In genomic region chr6:32168350-32168749, GRCh38 we compare ENCODE assay signal across 2 cellular contexts.
A peak's percentile ranks its signal among the peaks of the same experiment; 100 is the strongest.
TF ChIP-seq lines count a peak whose summit lies in the region.

No MANE protein-coding gene starts in this region.

TF ChIP-seq in IMR-90, 13 proteins besides CTCF, POLR2A, EP300 and RAD21:
- TF ChIP-seq MXI1 (IDR thresholded peaks at IDR 0.05; ENCODE audit: borderline replicate concordance, low read depth, low read length) (no peak), CHD1 (IDR thresholded peaks at IDR 0.05; ENCODE audit: low read depth, low read length) (no peak), MAZ (IDR thresholded peaks at IDR 0.05; ENCODE audit: borderline replicate concordance, low read depth, low read length) (no peak), USF2 (IDR thresholded peaks at IDR 0.05; ENCODE audit: low read depth, low read length) (no peak), CEBPB (IDR thresholded peaks at IDR 0.05; ENCODE audit: low read depth, low read length) (no peak), BHLHE40 (IDR thresholded peaks at IDR 0.05; ENCODE audit: low read depth, low read length) (no peak), RCOR1 (IDR thresholded peaks at IDR 0.05; ENCODE audit: insufficient replicate concordance, low read length) (no peak), MAFK (IDR thresholded peaks at IDR 0.05; ENCODE audit: low read depth, low read length) (no peak), FOS (IDR thresholded peaks at IDR 0.05; ENCODE audit: low read depth, low read length) (no peak), SMC3 (IDR thresholded peaks at IDR 0.05; ENCODE audit: low read depth, low read length) (no peak), NFE2L2 (IDR thresholded peaks at IDR 0.05; ENCODE audit: low read depth, low read length) (no peak), RFX5 (IDR thresholded peaks at IDR 0.05; ENCODE audit: low read depth, low read length) (no peak)

TF ChIP-seq in K562, 482 proteins besides CTCF, POLR2A, EP300 and RAD21 (continues in another document):
- TF ChIP-seq, protein P1, sequence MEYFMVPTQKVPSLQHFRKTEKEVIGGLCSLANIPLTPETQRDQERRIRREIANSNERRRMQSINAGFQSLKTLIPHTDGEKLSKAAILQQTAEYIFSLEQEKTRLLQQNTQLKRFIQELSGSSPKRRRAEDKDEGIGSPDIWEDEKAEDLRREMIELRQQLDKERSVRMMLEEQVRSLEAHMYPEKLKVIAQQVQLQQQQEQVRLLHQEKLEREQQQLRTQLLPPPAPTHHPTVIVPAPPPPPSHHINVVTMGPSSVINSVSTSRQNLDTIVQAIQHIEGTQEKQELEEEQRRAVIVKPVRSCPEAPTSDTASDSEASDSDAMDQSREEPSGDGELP (CRISPR knock-in tag; IDR thresholded peaks at IDR 0.05; ENCODE audit: borderline replicate concordance), result no peak
- no peak for TF ChIP-seq SRSF7 (optimal IDR thresholded peaks at IDR 0.05; ENCODE audit: low read depth, low read length)
- 0 out of 2 replicates have a peak, but pooled peaks have one; percentile 29 for TF ChIP-seq ELF2 (CRISPR knock-in tag; IDR thresholded peaks at IDR 0.05)
- no peak for TF ChIP-seq KDM5B (IDR thresholded peaks at IDR 0.05; ENCODE audit: insufficient replicate concordance, low read depth, low read length)
- TF ChIP-seq HNRNPLL (IDR thresholded peaks at IDR 0.05; ENCODE audit: low read depth, low read length, poor library complexity, severe bottlenecking), result peak; percentile 31
- TF ChIP-seq ZHX1 (conservative IDR thresholded peaks at IDR 0.05; ENCODE audit: low read length), result no peak
- no peak for TF ChIP-seq ZNF165 (CRISPR knock-in tag; IDR thresholded peaks at IDR 0.05; ENCODE audit: borderline replicate concordance)
- TF ChIP-seq NCOA6 (IDR thresholded peaks at IDR 0.05), result no peak
- no peak for TF ChIP-seq RNF2 (IDR thresholded peaks at IDR 0.05)
- TF ChIP-seq MYC (IDR thresholded peaks at IDR 0.05; ENCODE audit: low read depth, low read length), result no peak
- TF ChIP-seq MYC (CRISPR knock-in tag; IDR thresholded peaks at IDR 0.05; ENCODE audit: borderline replicate concordance, low read depth), result no peak
- no peak for TF ChIP-seq SMARCB1 (IDR thresholded peaks at IDR 0.05; ENCODE audit: insufficient read length, low read depth)
- TF ChIP-seq PHB (CRISPR knock-in tag; IDR thresholded peaks at IDR 0.05), result peak; percentile 90; the same call in 1 of the 2 replicates
- TF ChIP-seq EZH2 (IDR thresholded peaks at IDR 0.05; ENCODE audit: borderline replicate concordance, low read depth, low read length), result no peak
- TF ChIP-seq ERF (CRISPR knock-in tag; IDR thresholded peaks at IDR 0.05), result no peak
- 0 out of 4 replicates have a peak, but pooled peaks of 1 of the 2 experiments have one; percentile 0 for TF ChIP-seq SRF (CRISPR knock-in tag; IDR thresholded peaks at IDR 0.05)
- no peak for TF ChIP-seq ZNF197 (CRISPR knock-in tag; IDR thresholded peaks at IDR 0.05; ENCODE audit: low read depth)
- TF ChIP-seq, protein P2, sequence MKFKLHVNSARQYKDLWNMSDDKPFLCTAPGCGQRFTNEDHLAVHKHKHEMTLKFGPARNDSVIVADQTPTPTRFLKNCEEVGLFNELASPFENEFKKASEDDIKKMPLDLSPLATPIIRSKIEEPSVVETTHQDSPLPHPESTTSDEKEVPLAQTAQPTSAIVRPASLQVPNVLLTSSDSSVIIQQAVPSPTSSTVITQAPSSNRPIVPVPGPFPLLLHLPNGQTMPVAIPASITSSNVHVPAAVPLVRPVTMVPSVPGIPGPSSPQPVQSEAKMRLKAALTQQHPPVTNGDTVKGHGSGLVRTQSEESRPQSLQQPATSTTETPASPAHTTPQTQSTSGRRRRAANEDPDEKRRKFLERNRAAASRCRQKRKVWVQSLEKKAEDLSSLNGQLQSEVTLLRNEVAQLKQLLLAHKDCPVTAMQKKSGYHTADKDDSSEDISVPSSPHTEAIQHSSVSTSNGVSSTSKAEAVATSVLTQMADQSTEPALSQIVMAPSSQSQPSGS (CRISPR knock-in tag; IDR thresholded peaks at IDR 0.05), result no peak
- TF ChIP-seq ARHGAP35 (IDR thresholded peaks at IDR 0.05; ENCODE audit: partially characterized antibody), result no peak
- no peak for TF ChIP-seq ZNF695 (CRISPR knock-in tag; IDR thresholded peaks at IDR 0.05)
- TF ChIP-seq, protein P3, sequence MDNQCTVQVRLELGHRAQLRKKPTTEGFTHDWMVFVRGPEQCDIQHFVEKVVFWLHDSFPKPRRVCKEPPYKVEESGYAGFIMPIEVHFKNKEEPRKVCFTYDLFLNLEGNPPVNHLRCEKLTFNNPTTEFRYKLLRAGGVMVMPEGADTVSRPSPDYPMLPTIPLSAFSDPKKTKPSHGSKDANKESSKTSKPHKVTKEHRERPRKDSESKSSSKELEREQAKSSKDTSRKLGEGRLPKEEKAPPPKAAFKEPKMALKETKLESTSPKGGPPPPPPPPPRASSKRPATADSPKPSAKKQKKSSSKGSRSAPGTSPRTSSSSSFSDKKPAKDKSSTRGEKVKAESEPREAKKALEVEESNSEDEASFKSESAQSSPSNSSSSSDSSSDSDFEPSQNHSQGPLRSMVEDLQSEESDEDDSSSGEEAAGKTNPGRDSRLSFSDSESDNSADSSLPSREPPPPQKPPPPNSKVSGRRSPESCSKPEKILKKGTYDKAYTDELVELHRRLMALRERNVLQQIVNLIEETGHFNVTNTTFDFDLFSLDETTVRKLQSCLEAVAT (IDR thresholded peaks at IDR 0.05), result no peak
- no peak for TF ChIP-seq MEF2D (tag; conservative IDR thresholded peaks at IDR 0.05; ENCODE audit: low read depth)
- no peak for TF ChIP-seq CREB3 (tag; conservative IDR thresholded peaks at IDR 0.05; ENCODE audit: low read depth)
- TF ChIP-seq KDM4B (IDR thresholded peaks at IDR 0.05; ENCODE audit: borderline replicate concordance in 2 of 2, low read depth in 1 of 2), result 0 out of 4 replicates have a peak, but pooled peaks of 1 of the 2 experiments have one; percentile 31
- peak; percentile 19; the same call in 1 of the 2 replicates for TF ChIP-seq ZNF644 (tag; IDR thresholded peaks at IDR 0.05; ENCODE audit: low read depth)
- no peak for TF ChIP-seq SLC30A9 (CRISPR knock-in tag; IDR thresholded peaks at IDR 0.05)
- no peak for TF ChIP-seq ZNF134 (CRISPR knock-in tag; conservative IDR thresholded peaks at IDR 0.05)
- TF ChIP-seq ZNF707 (CRISPR knock-in tag; conservative IDR thresholded peaks at IDR 0.05), result no peak
- TF ChIP-seq, protein P4, sequence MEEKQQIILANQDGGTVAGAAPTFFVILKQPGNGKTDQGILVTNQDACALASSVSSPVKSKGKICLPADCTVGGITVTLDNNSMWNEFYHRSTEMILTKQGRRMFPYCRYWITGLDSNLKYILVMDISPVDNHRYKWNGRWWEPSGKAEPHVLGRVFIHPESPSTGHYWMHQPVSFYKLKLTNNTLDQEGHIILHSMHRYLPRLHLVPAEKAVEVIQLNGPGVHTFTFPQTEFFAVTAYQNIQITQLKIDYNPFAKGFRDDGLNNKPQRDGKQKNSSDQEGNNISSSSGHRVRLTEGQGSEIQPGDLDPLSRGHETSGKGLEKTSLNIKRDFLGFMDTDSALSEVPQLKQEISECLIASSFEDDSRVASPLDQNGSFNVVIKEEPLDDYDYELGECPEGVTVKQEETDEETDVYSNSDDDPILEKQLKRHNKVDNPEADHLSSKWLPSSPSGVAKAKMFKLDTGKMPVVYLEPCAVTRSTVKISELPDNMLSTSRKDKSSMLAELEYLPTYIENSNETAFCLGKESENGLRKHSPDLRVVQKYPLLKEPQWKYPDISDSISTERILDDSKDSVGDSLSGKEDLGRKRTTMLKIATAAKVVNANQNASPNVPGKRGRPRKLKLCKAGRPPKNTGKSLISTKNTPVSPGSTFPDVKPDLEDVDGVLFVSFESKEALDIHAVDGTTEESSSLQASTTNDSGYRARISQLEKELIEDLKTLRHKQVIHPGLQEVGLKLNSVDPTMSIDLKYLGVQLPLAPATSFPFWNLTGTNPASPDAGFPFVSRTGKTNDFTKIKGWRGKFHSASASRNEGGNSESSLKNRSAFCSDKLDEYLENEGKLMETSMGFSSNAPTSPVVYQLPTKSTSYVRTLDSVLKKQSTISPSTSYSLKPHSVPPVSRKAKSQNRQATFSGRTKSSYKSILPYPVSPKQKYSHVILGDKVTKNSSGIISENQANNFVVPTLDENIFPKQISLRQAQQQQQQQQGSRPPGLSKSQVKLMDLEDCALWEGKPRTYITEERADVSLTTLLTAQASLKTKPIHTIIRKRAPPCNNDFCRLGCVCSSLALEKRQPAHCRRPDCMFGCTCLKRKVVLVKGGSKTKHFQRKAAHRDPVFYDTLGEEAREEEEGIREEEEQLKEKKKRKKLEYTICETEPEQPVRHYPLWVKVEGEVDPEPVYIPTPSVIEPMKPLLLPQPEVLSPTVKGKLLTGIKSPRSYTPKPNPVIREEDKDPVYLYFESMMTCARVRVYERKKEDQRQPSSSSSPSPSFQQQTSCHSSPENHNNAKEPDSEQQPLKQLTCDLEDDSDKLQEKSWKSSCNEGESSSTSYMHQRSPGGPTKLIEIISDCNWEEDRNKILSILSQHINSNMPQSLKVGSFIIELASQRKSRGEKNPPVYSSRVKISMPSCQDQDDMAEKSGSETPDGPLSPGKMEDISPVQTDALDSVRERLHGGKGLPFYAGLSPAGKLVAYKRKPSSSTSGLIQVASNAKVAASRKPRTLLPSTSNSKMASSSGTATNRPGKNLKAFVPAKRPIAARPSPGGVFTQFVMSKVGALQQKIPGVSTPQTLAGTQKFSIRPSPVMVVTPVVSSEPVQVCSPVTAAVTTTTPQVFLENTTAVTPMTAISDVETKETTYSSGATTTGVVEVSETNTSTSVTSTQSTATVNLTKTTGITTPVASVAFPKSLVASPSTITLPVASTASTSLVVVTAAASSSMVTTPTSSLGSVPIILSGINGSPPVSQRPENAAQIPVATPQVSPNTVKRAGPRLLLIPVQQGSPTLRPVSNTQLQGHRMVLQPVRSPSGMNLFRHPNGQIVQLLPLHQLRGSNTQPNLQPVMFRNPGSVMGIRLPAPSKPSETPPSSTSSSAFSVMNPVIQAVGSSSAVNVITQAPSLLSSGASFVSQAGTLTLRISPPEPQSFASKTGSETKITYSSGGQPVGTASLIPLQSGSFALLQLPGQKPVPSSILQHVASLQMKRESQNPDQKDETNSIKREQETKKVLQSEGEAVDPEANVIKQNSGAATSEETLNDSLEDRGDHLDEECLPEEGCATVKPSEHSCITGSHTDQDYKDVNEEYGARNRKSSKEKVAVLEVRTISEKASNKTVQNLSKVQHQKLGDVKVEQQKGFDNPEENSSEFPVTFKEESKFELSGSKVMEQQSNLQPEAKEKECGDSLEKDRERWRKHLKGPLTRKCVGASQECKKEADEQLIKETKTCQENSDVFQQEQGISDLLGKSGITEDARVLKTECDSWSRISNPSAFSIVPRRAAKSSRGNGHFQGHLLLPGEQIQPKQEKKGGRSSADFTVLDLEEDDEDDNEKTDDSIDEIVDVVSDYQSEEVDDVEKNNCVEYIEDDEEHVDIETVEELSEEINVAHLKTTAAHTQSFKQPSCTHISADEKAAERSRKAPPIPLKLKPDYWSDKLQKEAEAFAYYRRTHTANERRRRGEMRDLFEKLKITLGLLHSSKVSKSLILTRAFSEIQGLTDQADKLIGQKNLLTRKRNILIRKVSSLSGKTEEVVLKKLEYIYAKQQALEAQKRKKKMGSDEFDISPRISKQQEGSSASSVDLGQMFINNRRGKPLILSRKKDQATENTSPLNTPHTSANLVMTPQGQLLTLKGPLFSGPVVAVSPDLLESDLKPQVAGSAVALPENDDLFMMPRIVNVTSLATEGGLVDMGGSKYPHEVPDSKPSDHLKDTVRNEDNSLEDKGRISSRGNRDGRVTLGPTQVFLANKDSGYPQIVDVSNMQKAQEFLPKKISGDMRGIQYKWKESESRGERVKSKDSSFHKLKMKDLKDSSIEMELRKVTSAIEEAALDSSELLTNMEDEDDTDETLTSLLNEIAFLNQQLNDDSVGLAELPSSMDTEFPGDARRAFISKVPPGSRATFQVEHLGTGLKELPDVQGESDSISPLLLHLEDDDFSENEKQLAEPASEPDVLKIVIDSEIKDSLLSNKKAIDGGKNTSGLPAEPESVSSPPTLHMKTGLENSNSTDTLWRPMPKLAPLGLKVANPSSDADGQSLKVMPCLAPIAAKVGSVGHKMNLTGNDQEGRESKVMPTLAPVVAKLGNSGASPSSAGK (IDR thresholded peaks at IDR 0.05), result no peak
- TF ChIP-seq BRF1 (IDR thresholded peaks at IDR 0.05; ENCODE audit: borderline replicate concordance, extremely low read depth, insufficient read length), result no peak
- TF ChIP-seq THAP12 (CRISPR knock-in tag; IDR thresholded peaks at IDR 0.05), result 0 out of 2 replicates have a peak, but pooled peaks have one; percentile 19
- TF ChIP-seq GTF2E2 (tag; IDR thresholded peaks at IDR 0.05), result 0 out of 2 replicates have a peak, but pooled peaks have one; percentile 24
- TF ChIP-seq TEAD2 (tag; IDR thresholded peaks at IDR 0.05), result no peak
